Comparison of ENCODE assay signal across 8 cellular contexts in the genomic region with DNA sequence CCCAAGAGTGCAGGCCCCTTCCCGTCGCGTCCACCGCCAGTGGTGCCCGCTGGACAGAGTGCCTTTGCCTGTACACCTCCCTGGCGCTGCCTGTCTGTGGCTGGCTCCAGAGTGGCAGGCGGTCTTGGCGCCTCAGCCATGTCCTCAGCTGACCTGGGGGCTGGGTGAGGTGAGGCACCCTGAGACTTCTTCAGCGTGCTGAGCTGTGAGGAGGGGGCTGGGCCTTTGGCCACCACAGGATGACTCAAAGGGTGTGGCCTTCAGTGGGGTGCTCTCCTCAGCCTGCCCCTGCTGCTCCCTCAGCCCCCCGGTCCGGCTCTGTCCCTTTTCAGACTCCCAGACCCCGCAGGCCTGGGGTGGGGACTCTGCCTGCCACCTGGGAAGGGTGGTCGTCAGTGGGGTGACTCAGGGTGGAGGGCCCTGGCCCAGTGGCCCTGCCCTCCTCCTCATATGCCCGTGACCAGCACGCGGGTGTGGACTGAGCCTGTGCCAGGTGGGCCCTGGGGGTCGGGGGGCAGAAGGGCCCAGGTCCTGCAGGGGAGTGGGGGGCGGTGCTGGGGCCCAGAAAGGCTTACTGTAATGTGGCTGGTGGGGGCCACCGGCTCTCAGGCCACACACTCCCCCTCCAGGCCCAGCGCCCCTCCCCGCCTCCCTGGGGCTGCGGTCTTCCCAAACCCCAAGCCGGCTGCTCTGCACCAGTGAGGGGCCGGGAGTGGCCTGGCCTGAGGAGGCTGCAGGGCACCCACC. TPM values are rescaled to one million over a fixed set of nuclear protein-coding genes. Genes with fewer than 3 reads are reported as not detected.
DNase-seq lines count a peak whose midpoint lies in the region; ATAC-seq, FAIRE-seq and TF ChIP-seq lines count a peak whose summit lies in the region.

No MANE protein-coding gene starts in this region.

- intact Hi-C loops in activated T-helper 1 cell treated with anti-CD3 and anti-CD28 coated beads, Interleukin-12 subunit alpha, Interleukin-12 subunit beta, Interleukin-2, Interleukin-4 antibody, amounts not matched to agents 30 ng/mL and 10 ng/mL and 1 ng/mL, durations not matched to agents 14 hours and 24 hours and 36 hours (cut with micrococcal nuclease), result no loop called here
- intact Hi-C loops in left cardiac atrium (cut with DNase I), result loop anchor here (5.0 kb wide), 2 partner anchors 38 to 58 kb away; no protein-coding TSS in a partner anchor

- H3K27ac ChIP-seq in AG04450 (ENCODE audit: low read depth, low read length), result no peak overlapping the region
- peak overlapping the region; percentile 62 to 87 for H3K27ac ChIP-seq in small intestine (ENCODE audit: low read depth in 1 of 2, low read length in 1 of 2)

- no peak for DNase-seq in AG04450 (ENCODE audit: low read depth, low spot score)
- peak; percentile 74 for DNase-seq in HT1080 (ENCODE audit: low read depth)
- no peak for DNase-seq in activated T-helper 1 cell treated with anti-CD3 and anti-CD28 coated beads, Interleukin-12 subunit alpha, Interleukin-12 subunit beta, Interleukin-2, Interleukin-4 antibody, amounts not matched to agents 30 ng/mL and 10 ng/mL and 1 ng/mL, durations not matched to agents 14 hours and 24 hours and 36 hours (ENCODE audit: low spot score)
- peak; percentile 77 for DNase-seq in left cardiac atrium
- no peak for DNase-seq in small intestine
- DNase-seq in NCI-H2029 treated with DMSO at 0.1 percent for 48 hours (lab: John Stamatoyannopoulos, UW), result no peak
- no peak for DNase-seq in mesenteric fat pad (ENCODE audit: low spot score)

- H3K4me3 ChIP-seq in AG04450 (ENCODE audit: low read depth, low read length), result peak overlapping the region; percentile 40
- H3K4me3 ChIP-seq in small intestine (ENCODE audit: low read depth in 1 of 2, low read length in 2 of 2), result peak overlapping the region; percentile 33 to 39

- peaks cover 0 to 3% of the 10 kb centered on the region in 2 donors for H3K4me1 ChIP-seq in small intestine (ENCODE audit: control insufficient read depth in 2 of 2, insufficient read depth in 1 of 2, low read depth in 1 of 2, low read length in 1 of 2)

- peak overlapping the region; percentile 72 for H3K4me3 Mint-ChIP-seq in activated T-helper 1 cell treated with anti-CD3 and anti-CD28 coated beads, Interleukin-12 subunit alpha, Interleukin-12 subunit beta, Interleukin-2, Interleukin-4 antibody, amounts not matched to agents 30 ng/mL and 10 ng/mL and 1 ng/mL, durations not matched to agents 14 hours and 24 hours and 36 hours

- H3K36me3 ChIP-seq in small intestine (ENCODE audit: control insufficient read depth in 2 of 2, insufficient read depth in 2 of 2, low read length in 2 of 2), result no peaks in the 10 kb centered on the region

- FAIRE-seq in small intestine (lab: Jason Lieb, UNC), result no peak

- peak overlapping the region; percentile 77 for H3K27ac Mint-ChIP-seq in activated T-helper 1 cell treated with anti-CD3 and anti-CD28 coated beads, Interleukin-12 subunit alpha, Interleukin-12 subunit beta, Interleukin-2, Interleukin-4 antibody, amounts not matched to agents 30 ng/mL and 10 ng/mL and 1 ng/mL, durations not matched to agents 14 hours and 24 hours and 36 hours

- no peaks in the 10 kb centered on the region for H3K27me3 Mint-ChIP-seq in activated T-helper 1 cell treated with anti-CD3 and anti-CD28 coated beads, Interleukin-12 subunit alpha, Interleukin-12 subunit beta, Interleukin-2, Interleukin-4 antibody, amounts not matched to agents 30 ng/mL and 10 ng/mL and 1 ng/mL, durations not matched to agents 14 hours and 24 hours and 36 hours (ENCODE audit: insufficient read depth)

- CTCF ChIA-PET in AG04450 (lab: Charles Lee), result no interaction called here

- H3K4me1 Mint-ChIP-seq in activated T-helper 1 cell treated with anti-CD3 and anti-CD28 coated beads, Interleukin-12 subunit alpha, Interleukin-12 subunit beta, Interleukin-2, Interleukin-4 antibody, amounts not matched to agents 30 ng/mL and 10 ng/mL and 1 ng/mL, durations not matched to agents 14 hours and 24 hours and 36 hours (ENCODE audit: low read depth), result peaks cover 17% of the 10 kb centered on the region

- no peaks in the 10 kb centered on the region for H3K36me3 Mint-ChIP-seq in activated T-helper 1 cell treated with anti-CD3 and anti-CD28 coated beads, Interleukin-12 subunit alpha, Interleukin-12 subunit beta, Interleukin-2, Interleukin-4 antibody, amounts not matched to agents 30 ng/mL and 10 ng/mL and 1 ng/mL, durations not matched to agents 14 hours and 24 hours and 36 hours (ENCODE audit: low read depth)

- H3K9me3 Mint-ChIP-seq in activated T-helper 1 cell treated with anti-CD3 and anti-CD28 coated beads, Interleukin-12 subunit alpha, Interleukin-12 subunit beta, Interleukin-2, Interleukin-4 antibody, amounts not matched to agents 30 ng/mL and 10 ng/mL and 1 ng/mL, durations not matched to agents 14 hours and 24 hours and 36 hours, result no peaks in the 10 kb centered on the region

- ATAC-seq in left cardiac atrium (peak; percentile 17 to 38), GM21717 (IDR thresholded peaks at IDR 0.05; ENCODE audit: unreplicated experiment) (no peak)

- POLR2A ChIA-PET in AG04450 (lab: Yijun Ruan, JAX), result interaction anchor here (0.5 kb wide), 1 partner anchor 68 kb away, joined by 3 read pairs; no protein-coding TSS in a partner anchor

- H3K27me3 ChIP-seq in AG04450 (ENCODE audit: control insufficient read depth, insufficient read depth, low read length) (no peaks in the 10 kb centered on the region), small intestine (ENCODE audit: control insufficient read depth in 2 of 2, insufficient read depth in 2 of 2, low read length in 2 of 2) (no peaks in the 10 kb centered on the region)

- H3K9me3 ChIP-seq in AG04450 (ENCODE audit: control insufficient read depth, insufficient read depth, low read length), result no peaks in the 10 kb centered on the region; the same call in 1 of the 2 replicates
- H3K9me3 ChIP-seq in small intestine (ENCODE audit: control insufficient read depth, low read depth), result no peaks in the 10 kb centered on the region

- no peak for TF ChIP-seq CTCF in AG04450 (IDR thresholded peaks at IDR 0.05; ENCODE audit: low read depth, low read length)

- WGBS in small intestine, 3 donors, result 41 to 47% (median 43%) methylated on average over 23 to 24 of the region's 24 CpGs

RNA-seq across cellular contexts. Expression of gene CRELD2, which starts 15.9 kb away (rescaled TPM):
- 31.6 and 35.4 TPM in 2 replicates for polyA plus RNA-seq in AG04450 (2011; rRNA removed)
- 8.3 and 8.9 TPM in 2 replicates for polyA minus RNA-seq in AG04450 (2011; rRNA and poly(A)+ RNA removed)
- total RNA-seq in HT1080 (2014; rRNA removed; shearing (Covaris generic)), result 38.7 and 53.1 TPM in 2 replicates
- 44.8 and 48.4 TPM in 2 replicates for polyA plus RNA-seq in HT1080 (2015; cell fraction: cytosol; rRNA removed)
- polyA plus RNA-seq in HT1080 (2015; cell fraction: nucleus; rRNA removed), result 51.8 and 53.0 TPM in 2 replicates
- 48.1 and 51.0 TPM in 2 replicates for total RNA-seq in activated T-helper 1 cell treated with anti-CD3 and anti-CD28 coated beads, Interleukin-12 subunit alpha, Interleukin-12 subunit beta, Interleukin-2, Interleukin-4 antibody, amounts not matched to agents 30 ng/mL and 10 ng/mL and 1 ng/mL, durations not matched to agents 14 hours and 24 hours and 36 hours
- total RNA-seq in left cardiac atrium, result 10 to 100 TPM; 30.1 to 43.7 TPM
- polyA plus RNA-seq in small intestine, result 100 to 1,000 TPM in 1 of 3 donors, 10 to 100 TPM in 2; 11.9 to 107 (median 20.8) TPM
- 36.5 TPM for total RNA-seq in mesenteric fat pad

RNA-seq across cellular contexts. Expression of gene ALG12, which starts 16.1 kb away (rescaled TPM):
- 5.4 and 5.6 TPM in 2 replicates for polyA plus RNA-seq in AG04450 (2011; rRNA removed)
- 5.6 and 6.8 TPM in 2 replicates for polyA minus RNA-seq in AG04450 (2011; rRNA and poly(A)+ RNA removed)
- total RNA-seq in HT1080 (2014; rRNA removed; shearing (Covaris generic)), result 21.7 and 23.1 TPM in 2 replicates
- polyA plus RNA-seq in HT1080 (2015; cell fraction: cytosol; rRNA removed), result 18.0 and 19.7 TPM in 2 replicates
- polyA plus RNA-seq in HT1080 (2015; cell fraction: nucleus; rRNA removed), result 18.8 and 22.8 TPM in 2 replicates
- total RNA-seq in activated T-helper 1 cell treated with anti-CD3 and anti-CD28 coated beads, Interleukin-12 subunit alpha, Interleukin-12 subunit beta, Interleukin-2, Interleukin-4 antibody, amounts not matched to agents 30 ng/mL and 10 ng/mL and 1 ng/mL, durations not matched to agents 14 hours and 24 hours and 36 hours, result 13.1 and 18.5 TPM in 2 replicates
- 10 to 100 TPM; 15.3 to 15.9 TPM for total RNA-seq in left cardiac atrium
- polyA plus RNA-seq in small intestine, result 10 to 100 TPM in 1 of 3 donors, 1 to 10 TPM in 2; 9.4 to 15.2 (median 9.5) TPM
- total RNA-seq in mesenteric fat pad, result 12.5 TPM

RNA-seq across cellular contexts. Expression of gene PIM3, which starts 26.3 kb away (rescaled TPM):
- polyA plus RNA-seq in AG04450 (2011; rRNA removed) (6.1 and 8.2 TPM in 2 replicates), small intestine (10 to 100 TPM; 35.7 to 72.2 (median 49.4) TPM)
- polyA minus RNA-seq in AG04450 (2011; rRNA and poly(A)+ RNA removed), result 3.2 and 4.1 TPM in 2 replicates
- total RNA-seq in HT1080 (2014; rRNA removed; shearing (Covaris generic)), result 56.8 and 58.1 TPM in 2 replicates
- 51.0 and 59.1 TPM in 2 replicates for polyA plus RNA-seq in HT1080 (2015; cell fraction: cytosol; rRNA removed)
- polyA plus RNA-seq in HT1080 (2015; cell fraction: nucleus; rRNA removed), result 53.4 and 59.0 TPM in 2 replicates
- total RNA-seq in activated T-helper 1 cell treated with anti-CD3 and anti-CD28 coated beads, Interleukin-12 subunit alpha, Interleukin-12 subunit beta, Interleukin-2, Interleukin-4 antibody, amounts not matched to agents 30 ng/mL and 10 ng/mL and 1 ng/mL, durations not matched to agents 14 hours and 24 hours and 36 hours, result 290 and 291 TPM in 2 replicates
- total RNA-seq in left cardiac atrium (10 to 100 TPM; 44.1 to 66.8 TPM), mesenteric fat pad (124 TPM)

Comparison
In these comparisons a context has a peak if more than half of its experiments do, and no peak if none do; other contexts are left out.
1. DNase-seq: peak in HT1080 (single experiment) and left cardiac atrium (single experiment); none in AG04450 (single experiment), activated T-helper 1 cell treated with anti-CD3 and anti-CD28 coated beads, Interleukin-12 subunit alpha, Interleukin-12 subunit beta, Interleukin-2, Interleukin-4 antibody, amounts not matched to agents 30 ng/mL and 10 ng/mL and 1 ng/mL, durations not matched to agents 14 hours and 24 hours and 36 hours (single experiment), small intestine (single experiment), NCI-H2029 treated with DMSO at 0.1 percent for 48 hours (single experiment) and mesenteric fat pad (single experiment).